Comparison of ENCODE assay signal across 8 cellular contexts in genomic region chr17:16419074-16419928, GRCh38. TPM values are rescaled to one million over a fixed set of nuclear protein-coding genes. Genes with fewer than 3 reads are reported as not detected.
DNase-seq lines count a peak whose midpoint lies in the region; ATAC-seq and TF ChIP-seq lines count a peak whose summit lies in the region.

No MANE protein-coding gene starts in this region.

- peaks cover 65% of the 10 kb centered on the region for H3K4me1 Mint-ChIP-seq in CD8-positive, alpha-beta T cell (ENCODE audit: low read depth)

- H3K4me1 ChIP-seq in CD8-positive, alpha-beta T cell (ENCODE audit: insufficient read depth, low read length), result peaks cover 52% of the 10 kb centered on the region

- no peaks in the 10 kb centered on the region for H3K9me3 Mint-ChIP-seq in CD8-positive, alpha-beta T cell

- TF ChIP-seq CTCF in CD8-positive, alpha-beta T cell (IDR thresholded peaks at IDR 0.05), result no peak

- CTCF ChIA-PET in CD8-positive, alpha-beta T cell (lab: Charles Lee), result interaction anchor here (1.0 to 1.1 kb wide), 2 partner anchors 9 to 34 kb away, joined by 3 read pairs; no protein-coding TSS in a partner anchor

- DNase-seq in CD8-positive, alpha-beta T cell, result peak in 5 of 7 experiments; percentile 37 to 63 (median 44)
- DNase-seq in NCI-H345 (lab: John Stamatoyannopoulos, UW) (peak; percentile 90), iPS-NIHi11 (ENCODE audit: low spot score) (peak; percentile 40), DMS114 treated with DMSO at 0.1 percent for 48 hours (lab: John Stamatoyannopoulos, UW; ENCODE audit: unreplicated experiment) (no peak), anterior cingulate cortex (lab: John Stamatoyannopoulos, UW) (no peak)
- DNase-seq in activated effector memory CD4-positive, alpha-beta T cell treated with anti-CD3 and anti-CD28 coated beads, Interleukin-2, amount 50 U/mL, for 16 hours, result peak; percentile 88
- peak; percentile 37 to 71 for DNase-seq in stimulated activated CD8-positive, alpha-beta memory T cell treated with anti-CD3 and anti-CD28 coated beads, Interleukin-15, amount 100 ng/mL, for 4 hours (ENCODE audit: low read depth in 2 of 2)

- H3K4me3 Mint-ChIP-seq in CD8-positive, alpha-beta T cell, result peak overlapping the region; percentile 46

- peak overlapping the region; percentile 99 for H3K27ac Mint-ChIP-seq in CD8-positive, alpha-beta T cell

- H3K27me3 ChIP-seq in CD8-positive, alpha-beta T cell (ENCODE audit: insufficient read depth, low read length), result no peaks in the 10 kb centered on the region

- POLR2A ChIA-PET in CD8-positive, alpha-beta T cell (lab: Charles Lee), result interaction anchor here (1.0 kb wide), 1 partner anchor 39 kb away, joined by 4 read pairs; the partner anchor contains the start of gene UBB

- ATAC-seq in CD8-positive, alpha-beta T cell, result peak; percentile 14
- ATAC-seq in GM21825 (IDR thresholded peaks at IDR 0.05; ENCODE audit: unreplicated experiment), result peak; percentile 34

- H3K9me3 ChIP-seq in CD8-positive, alpha-beta T cell (ENCODE audit: low read length), result no peaks in the 10 kb centered on the region

- H3K27me3 Mint-ChIP-seq in CD8-positive, alpha-beta T cell (ENCODE audit: low read depth), result no peaks in the 10 kb centered on the region

- H3K36me3 ChIP-seq in CD8-positive, alpha-beta T cell (ENCODE audit: insufficient read depth, low read length), result peaks cover 39% of the 10 kb centered on the region

- H3K4me3 ChIP-seq in CD8-positive, alpha-beta T cell (ENCODE audit: low read depth, low read length), result no peak overlapping the region

- peaks cover 65% of the 10 kb centered on the region for H3K36me3 Mint-ChIP-seq in CD8-positive, alpha-beta T cell

- no peak overlapping the region for H3K27ac ChIP-seq in CD8-positive, alpha-beta T cell (ENCODE audit: low read depth, low read length)

- intact Hi-C loops in CD8-positive, alpha-beta T cell (cut with DNase I, micrococcal nuclease), result loop anchor here in 1 of 2 experiments (5.0 kb wide), 1 partner anchor 132 kb away; no protein-coding TSS in a partner anchor

RNA-seq across cellular contexts. Expression of gene TRPV2, which starts 3.9 kb away (rescaled TPM):
- total RNA-seq in CD8-positive, alpha-beta T cell, result 10 to 100 TPM; 37.1 to 37.4 TPM

RNA-seq across cellular contexts. Expression of gene UBB, which starts 38.4 kb away (rescaled TPM):
- total RNA-seq in CD8-positive, alpha-beta T cell, result 100 to 1,000 TPM; 829 to 863 TPM

Comparison
In these comparisons a context has a peak if more than half of its experiments do, and no peak if none do; other contexts are left out.
1. DNase-seq: peak in CD8-positive, alpha-beta T cell (5 of 7), NCI-H345 (single experiment), activated effector memory CD4-positive, alpha-beta T cell treated with anti-CD3 and anti-CD28 coated beads, Interleukin-2, amount 50 U/mL, for 16 hours (single experiment), iPS-NIHi11 (single experiment) and stimulated activated CD8-positive, alpha-beta memory T cell treated with anti-CD3 and anti-CD28 coated beads, Interleukin-15, amount 100 ng/mL, for 4 hours (2 of 2); none in DMS114 treated with DMSO at 0.1 percent for 48 hours (single experiment) and anterior cingulate cortex (0 of 58).